In the genomic region with DNA sequence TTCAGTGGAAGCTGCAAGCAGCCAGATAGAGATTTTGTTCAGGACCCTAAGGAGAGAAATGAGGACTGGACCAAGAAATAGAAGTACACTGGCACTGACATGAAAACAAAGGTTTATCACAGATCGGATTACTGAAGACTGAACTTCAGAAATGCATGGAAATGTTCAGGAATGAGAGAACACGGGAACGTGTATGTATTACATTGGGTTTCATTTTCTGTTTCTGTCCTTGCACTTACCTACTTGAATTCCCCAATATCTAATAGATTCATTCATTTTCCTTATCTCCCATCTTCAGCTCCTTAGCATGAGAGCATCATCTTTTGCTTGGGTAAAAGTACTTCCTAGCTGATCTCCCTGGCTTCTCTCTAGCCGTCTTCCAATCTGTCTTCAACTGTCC, we compare ENCODE assay signal across 28 cellular contexts.
"Had no signal": no experiment of that assay in that cellular context is flagged by ENCODE, and none has a peak within 500 bp of the region (broad histone marks: within the 10 kb centered on the region; RNA-seq: fewer than 3 reads in every experiment).

No MANE protein-coding gene starts in this region.

- FAIRE-seq: RCC 7860, TTC549 had no signal

- H3K4me1 Mint-ChIP-seq: activated CD4-positive, alpha-beta T cell treated with anti-CD3 and anti-CD28 coated beads, Interleukin-2, amount 10 ng/mL, durations not matched to agents 7 days and 5 days; activated naive CD4-positive, alpha-beta T cell treated with anti-CD3 and anti-CD28 coated beads, Interleukin-2, amount 50 U/mL, for 24 hours; activated naive CD8-positive, alpha-beta T cell treated with anti-CD3 and anti-CD28 coated beads, Interleukin-2, amount 10 ng/mL, durations not matched to agents 7 days and 5 days; brain had no signal

- H3K27ac ChIP-seq: adrenal gland, PC-9, RWPE1 had no signal

- H3K36me3 ChIP-seq: adrenal gland had no signal

- H3K9me3 ChIP-seq: adrenal gland had no signal

- H3K27me3 Mint-ChIP-seq: activated CD4-positive, alpha-beta T cell treated with anti-CD3 and anti-CD28 coated beads, Interleukin-2, amount 10 ng/mL, durations not matched to agents 7 days and 5 days; activated naive CD8-positive, alpha-beta T cell treated with anti-CD3 and anti-CD28 coated beads, Interleukin-2, amount 10 ng/mL, durations not matched to agents 7 days and 5 days had no signal

- H3K4me2 ChIP-seq: PC-9 had no signal

- H3K4me3 Mint-ChIP-seq: activated CD4-positive, alpha-beta T cell treated with anti-CD3 and anti-CD28 coated beads, Interleukin-2, amount 10 ng/mL, durations not matched to agents 7 days and 5 days; activated CD8-positive, alpha-beta T cell treated with anti-CD3 and anti-CD28 coated beads, Interleukin-2, amount 10 ng/mL, durations not matched to agents 7 days and 5 days; activated naive CD4-positive, alpha-beta T cell treated with anti-CD3 and anti-CD28 coated beads, Interleukin-2, amount 50 U/mL, for 24 hours; activated naive CD8-positive, alpha-beta T cell treated with anti-CD3 and anti-CD28 coated beads, Interleukin-2, amount 10 ng/mL, durations not matched to agents 7 days and 5 days; activated T-cell treated with anti-CD3 and anti-CD28 coated beads, Interleukin-2, amount 50 U/mL, for 24 hours; brain had no signal

- DNase-seq: activated CD4-positive, alpha-beta T cell treated with anti-CD3 and anti-CD28 coated beads, Interleukin-2, amount 10 ng/mL, durations not matched to agents 7 days and 5 days; activated CD4-positive, alpha-beta T cell treated with anti-CD3 and anti-CD28 coated beads, Interleukin-2, amount 50 U/mL, for 48 hours; activated CD8-positive, alpha-beta T cell treated with anti-CD3 and anti-CD28 coated beads, Interleukin-2, amount 10 ng/mL, durations not matched to agents 7 days and 5 days; activated gamma-delta T cell; activated naive CD4-positive, alpha-beta T cell treated with Interleukin-2 at 50 U/mL for 16 hours; activated naive CD8-positive, alpha-beta T cell treated with anti-CD3 and anti-CD28 coated beads, Interleukin-2, amount 10 ng/mL, durations not matched to agents 7 days and 5 days; activated T-cell treated with anti-CD3 and anti-CD28 coated beads, Interleukin-2, amount 50 U/mL, for 24 hours; adrenal gland; anterior cingulate cortex; central memory CD4-positive, alpha-beta T cell; NCI-H1048; NCI-H1105 treated with DMSO at 0.1 percent for 48 hours; NCI-H1436; NCI-H1694; NCI-H1930; NCI-H345; NCI-H524 treated with DMSO at 0.1 percent for 48 hours; NK-92 treated with Interleukin-12 subunit alpha and Interleukin-12 subunit beta, amount 100 ng/mL, for 24 hours; PC-9; SIG-M5; T1000 had no signal

- H3K4me1 ChIP-seq: adrenal gland had no signal

- H2AFZ ChIP-seq: PC-9 had no signal

- H3K27ac Mint-ChIP-seq: activated CD4-positive, alpha-beta T cell treated with anti-CD3 and anti-CD28 coated beads, Interleukin-2, amount 10 ng/mL, durations not matched to agents 7 days and 5 days; activated CD8-positive, alpha-beta T cell treated with anti-CD3 and anti-CD28 coated beads, Interleukin-2, amount 10 ng/mL, durations not matched to agents 7 days and 5 days; activated naive CD4-positive, alpha-beta T cell treated with anti-CD3 and anti-CD28 coated beads, Interleukin-2, amount 50 U/mL, for 24 hours; activated naive CD8-positive, alpha-beta T cell treated with anti-CD3 and anti-CD28 coated beads, Interleukin-2, amount 10 ng/mL, durations not matched to agents 7 days and 5 days; activated T-cell treated with anti-CD3 and anti-CD28 coated beads, Interleukin-2, amount 50 U/mL, for 24 hours; activated T-helper 2 cell treated with anti-CD3 and anti-CD28 coated beads, Interferon-gamma antibody, Interleukin-2, Interleukin-4, amounts not matched to agents 10 μg/mL and 5 μg/mL and 100 μg/mL, durations not matched to agents 14 hours and 24 hours and 36 hours; brain had no signal

- H3K36me3 Mint-ChIP-seq: activated naive CD4-positive, alpha-beta T cell treated with anti-CD3 and anti-CD28 coated beads, Interleukin-2, amount 50 U/mL, for 24 hours; activated naive CD8-positive, alpha-beta T cell treated with anti-CD3 and anti-CD28 coated beads, Interleukin-2, amount 10 ng/mL, durations not matched to agents 7 days and 5 days; brain had no signal

- H3K9me3 Mint-ChIP-seq: activated CD4-positive, alpha-beta T cell treated with anti-CD3 and anti-CD28 coated beads, Interleukin-2, amount 10 ng/mL, durations not matched to agents 7 days and 5 days; activated naive CD4-positive, alpha-beta T cell treated with anti-CD3 and anti-CD28 coated beads, Interleukin-2, amount 50 U/mL, for 24 hours; activated naive CD8-positive, alpha-beta T cell treated with anti-CD3 and anti-CD28 coated beads, Interleukin-2, amount 10 ng/mL, durations not matched to agents 7 days and 5 days; activated T-cell treated with anti-CD3 and anti-CD28 coated beads, Interleukin-2, amount 50 U/mL, for 24 hours; activated T-helper 2 cell treated with anti-CD3 and anti-CD28 coated beads, Interferon-gamma antibody, Interleukin-2, Interleukin-4, amounts not matched to agents 10 μg/mL and 5 μg/mL and 100 μg/mL, durations not matched to agents 14 hours and 24 hours and 36 hours; brain had no signal

- H3K4me3 ChIP-seq: adrenal gland, PC-9 had no signal

- H3K27me3 ChIP-seq: adrenal gland had no signal

- ATAC-seq: activated CD8-positive, alpha-beta T cell treated with anti-CD3 and anti-CD28 coated beads, Interleukin-2, amount 10 ng/mL, durations not matched to agents 7 days and 5 days; Right ventricle myocardium inferior had no signal
